11 cellular contexts compared by ENCODE assay signal in the genomic region with DNA sequence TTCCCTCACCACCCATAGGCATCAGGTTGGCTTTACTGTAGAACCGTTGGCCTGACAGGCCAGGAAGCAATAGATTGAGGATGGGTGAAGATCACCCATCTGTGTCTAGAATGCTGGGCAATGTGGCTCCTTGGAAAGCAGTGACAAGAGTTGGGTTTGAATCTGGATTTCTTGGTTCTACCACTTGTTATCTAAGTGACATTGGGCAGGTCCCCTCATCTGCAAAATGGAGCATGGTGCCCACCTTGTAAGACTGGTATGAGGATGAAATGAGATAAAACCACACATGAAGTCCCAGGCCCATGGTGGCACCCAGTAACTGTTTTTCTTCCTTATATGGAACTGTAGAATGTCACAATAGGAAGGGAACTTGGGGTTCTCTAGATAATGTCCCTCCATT. TPM values are rescaled to one million over a fixed set of nuclear protein-coding genes. Genes with fewer than 3 reads are reported as not detected.
"Had no signal": no experiment of that assay in that cellular context is flagged by ENCODE, and none has a peak within 500 bp of the region (broad histone marks: within the 10 kb centered on the region; RNA-seq: fewer than 3 reads in every experiment).

No MANE protein-coding gene starts in this region.

- DNase-seq: GM23248, GOT3, H7, HFFc6, IMR-90, KG1 had no signal

- H3K4me1 ChIP-seq: HAP-1 had no signal

- H3K9ac ChIP-seq: GM23248 had no signal

- H3K9me3 Mint-ChIP-seq: HFFc6 had no signal

- H3K4me3 ChIP-seq: GM23248, HAP-1, K562 had no signal

- H3K4me3 Mint-ChIP-seq: HFFc6 had no signal

- H3K9me3 ChIP-seq: HAP-1 had no signal

- H3K27ac Mint-ChIP-seq: HFFc6 had no signal

- ATAC-seq: HCT116, K562 had no signal

- H3K27ac ChIP-seq: GM23248 had no signal

- H3K36me3 ChIP-seq: HAP-1 had no signal

- H2AFZ ChIP-seq: GM23248 had no signal

RNA-seq across cellular contexts. Expression of a gene that starts 22.6 kb away (rescaled TPM):
- total RNA-seq: GM23248, H4, H7, HFFc6, HT-29, IMR-90 had no signal
- polyA plus RNA-seq: GM23248, IMR-90 had no signal

RNA-seq across cellular contexts. Expression of a gene that starts 43.7 kb away (rescaled TPM):
- total RNA-seq: GM23248, H4, H7, HFFc6, HT-29, IMR-90, K562 had no signal
- polyA plus RNA-seq: GM23248, IMR-90, K562 had no signal
